ENCODE assay signal across 38 cellular contexts in genomic region chr4:59380841-59381366, GRCh38.
"Had no signal": no experiment of that assay in that cellular context is flagged by ENCODE, and none has a peak within 500 bp of the region (broad histone marks: within the 10 kb centered on the region; RNA-seq: fewer than 3 reads in every experiment).

No MANE protein-coding gene starts in this region.

- H3K4me3 ChIP-seq: cardiac muscle cell, PC-9, SJCRH30, SK-N-MC had no signal

- ATAC-seq: activated CD8-positive, alpha-beta memory T cell treated with anti-CD3 and anti-CD28 coated beads, Interleukin-2, amount 10 ng/mL, durations not matched to agents 7 days and 5 days; activated naive CD8-positive, alpha-beta T cell treated with anti-CD3 and anti-CD28 coated beads, Interleukin-2, amount 50 U/mL, for 24 hours had no signal

- H3K27ac ChIP-seq: brain microvascular endothelial cell, cardiac muscle cell, PC-9, SJCRH30, SK-N-MC, VCaP had no signal

- H3K4me3 Mint-ChIP-seq: activated B cell treated with CpG ODN at 0.5 μM for 24 hours; activated CD4-positive, alpha-beta memory T cell treated with anti-CD3 and anti-CD28 coated beads for 36 hours; activated CD8-positive, alpha-beta memory T cell treated with anti-CD3 and anti-CD28 coated beads, Interleukin-2, amount 10 ng/mL, durations not matched to agents 7 days and 5 days; activated naive CD4-positive, alpha-beta T cell treated with anti-CD3 and anti-CD28 coated beads, Interleukin-2, amount 10 ng/mL, durations not matched to agents 7 days and 5 days; activated naive CD8-positive, alpha-beta T cell; activated naive CD8-positive, alpha-beta T cell treated with anti-CD3 and anti-CD28 coated beads, Interleukin-2, amount 50 U/mL, for 24 hours; central memory CD8-positive, alpha-beta T cell had no signal

- H3K36me3 Mint-ChIP-seq: activated CD4-positive, alpha-beta memory T cell treated with anti-CD3 and anti-CD28 coated beads for 36 hours; activated CD8-positive, alpha-beta memory T cell treated with anti-CD3 and anti-CD28 coated beads, Interleukin-2, amount 10 ng/mL, durations not matched to agents 7 days and 5 days; activated naive CD4-positive, alpha-beta T cell treated with anti-CD3 and anti-CD28 coated beads, Interleukin-2, amount 10 ng/mL, durations not matched to agents 7 days and 5 days; activated naive CD8-positive, alpha-beta T cell had no signal

- H3K27me3 Mint-ChIP-seq: activated B cell treated with CpG ODN at 0.5 μM for 24 hours; activated CD4-positive, alpha-beta memory T cell treated with anti-CD3 and anti-CD28 coated beads for 36 hours; activated CD8-positive, alpha-beta memory T cell treated with anti-CD3 and anti-CD28 coated beads, Interleukin-2, amount 10 ng/mL, durations not matched to agents 7 days and 5 days; activated naive CD4-positive, alpha-beta T cell treated with anti-CD3 and anti-CD28 coated beads, Interleukin-2, amount 10 ng/mL, durations not matched to agents 7 days and 5 days; activated naive CD8-positive, alpha-beta T cell; activated naive CD8-positive, alpha-beta T cell treated with anti-CD3 and anti-CD28 coated beads, Interleukin-2, amount 50 U/mL, for 24 hours; central memory CD8-positive, alpha-beta T cell had no signal

- H3K4me1 Mint-ChIP-seq: activated B cell treated with CpG ODN at 0.5 μM for 24 hours; activated CD8-positive, alpha-beta memory T cell treated with anti-CD3 and anti-CD28 coated beads, Interleukin-2, amount 10 ng/mL, durations not matched to agents 7 days and 5 days; activated naive CD4-positive, alpha-beta T cell treated with anti-CD3 and anti-CD28 coated beads, Interleukin-2, amount 10 ng/mL, durations not matched to agents 7 days and 5 days; activated naive CD8-positive, alpha-beta T cell treated with anti-CD3 and anti-CD28 coated beads, Interleukin-2, amount 50 U/mL, for 24 hours; central memory CD8-positive, alpha-beta T cell had no signal

- H3K27ac Mint-ChIP-seq: activated B cell treated with CpG ODN at 0.5 μM for 24 hours; activated CD4-positive, alpha-beta memory T cell treated with anti-CD3 and anti-CD28 coated beads for 36 hours; activated CD8-positive, alpha-beta memory T cell treated with anti-CD3 and anti-CD28 coated beads, Interleukin-2, amount 10 ng/mL, durations not matched to agents 7 days and 5 days; activated naive CD4-positive, alpha-beta T cell treated with anti-CD3 and anti-CD28 coated beads, Interleukin-2, amount 10 ng/mL, durations not matched to agents 7 days and 5 days; activated naive CD8-positive, alpha-beta T cell; activated naive CD8-positive, alpha-beta T cell treated with anti-CD3 and anti-CD28 coated beads, Interleukin-2, amount 50 U/mL, for 24 hours had no signal

- DNase-seq: activated B cell treated with CpG ODN at 0.5 μM for 24 hours; activated CD4-positive, alpha-beta memory T cell treated with anti-CD3 and anti-CD28 coated beads for 36 hours; activated CD4-positive, alpha-beta T cell treated with anti-CD3 and anti-CD28 coated beads for 4 hours; activated CD4-positive, alpha-beta T cell treated with anti-CD3 and anti-CD28 coated beads, Interleukin-2, amount 50 U/mL, for 1 hour; activated CD4-positive, CD25-positive, alpha-beta regulatory T cell treated with anti-CD3 and anti-CD28 coated beads, Interleukin-2, amount 50 U/mL, for 72 hours; activated CD8-positive, alpha-beta memory T cell treated with anti-CD3 and anti-CD28 coated beads for 24 hours; activated CD8-positive, alpha-beta memory T cell treated with anti-CD3 and anti-CD28 coated beads, Interleukin-2, amount 10 ng/mL, durations not matched to agents 7 days and 5 days; activated CD8-positive, alpha-beta memory T cell treated with anti-CD3 and anti-CD28 coated beads, Interleukin-2, amount 50 U/mL, for 48 hours; activated effector memory CD4-positive, alpha-beta T cell treated with Interleukin-2 at 50 U/mL for 16 hours; activated naive CD4-positive, alpha-beta T cell treated with anti-CD3 and anti-CD28 coated beads, Interleukin-2, amount 10 ng/mL, durations not matched to agents 7 days and 5 days; activated naive CD8-positive, alpha-beta T cell treated with anti-CD3 and anti-CD28 coated beads, Interleukin-2, amount 50 U/mL, for 24 hours; activated T-cell treated with anti-CD3 and anti-CD28 coated beads, Interleukin-2, amount 50 U/mL, for 48 hours; amniotic stem cell; aorta; brain microvascular endothelial cell; Karpas-422; MM.1S; MV-4-11; NCI-H1092; NCI-H1436 treated with DMSO at 0.1 percent for 48 hours; NCI-H1694 treated with DMSO at 0.1 percent for 48 hours; NCI-H2029; NCI-H510A; NCI-H526; NCI-H748 treated with DMSO at 0.1 percent for 48 hours; NK-92 treated with Interleukin-12 subunit alpha and Interleukin-12 subunit beta, amount 100 ng/mL, for 24 hours; PC-9; SHP77; T-helper 1 cell; T-helper 2 cell; T-helper 9 cell had no signal

- H3K9me3 Mint-ChIP-seq: activated B cell treated with CpG ODN at 0.5 μM for 24 hours had no signal

- H3K27me3 ChIP-seq: brain microvascular endothelial cell, cardiac muscle cell, SJCRH30 had no signal

- H3K36me3 ChIP-seq: brain microvascular endothelial cell, cardiac muscle cell, SJCRH30 had no signal

- FAIRE-seq: RCC 7860 had no signal
